Comparison of ENCODE assay signal across 1 cellular context in genomic region chr3:141368925-141369794, GRCh38.
TF ChIP-seq lines count a peak whose summit lies in the region.

No MANE protein-coding gene starts in this region.

TF ChIP-seq in K562, 482 proteins besides CTCF, POLR2A, EP300 and RAD21 (continued from another document and continues in another):
- TF ChIP-seq ZBTB40 (IDR thresholded peaks at IDR 0.05) (0 out of 2 replicates have a peak, but pooled peaks have one; percentile 17), ZBTB40 (CRISPR knock-in tag; IDR thresholded peaks at IDR 0.05) (no peak), SPI1 (IDR thresholded peaks at IDR 0.05; ENCODE audit: borderline replicate concordance, low read depth, low read length) (no peak), GTF2A2 (tag; IDR thresholded peaks at IDR 0.05) (peak; percentile 35; the same call in 1 of the 2 replicates), ZNF668 (CRISPR knock-in tag; IDR thresholded peaks at IDR 0.05) (peak; percentile 79), SIRT6 (IDR thresholded peaks at IDR 0.05; ENCODE audit: low read depth, low read length) (no peak), ASH1L (IDR thresholded peaks at IDR 0.05; ENCODE audit: borderline replicate concordance, low read depth, partially characterized antibody) (peak; percentile 4), NBN (IDR thresholded peaks at IDR 0.05; ENCODE audit: low read depth) (0 out of 2 replicates have a peak, but pooled peaks have one; percentile 13), CREB1 (IDR thresholded peaks at IDR 0.05) (0 out of 2 replicates have a peak, but pooled peaks have one; percentile 15), CREB1 (CRISPR knock-in tag; IDR thresholded peaks at IDR 0.05) (no peak), ZBED1 (IDR thresholded peaks at IDR 0.05) (no peak), RB1 (IDR thresholded peaks at IDR 0.05; ENCODE audit: low read depth) (no peak), ZBTB26 (CRISPR knock-in tag; IDR thresholded peaks at IDR 0.05) (no peak), LARP7 (IDR thresholded peaks at IDR 0.05) (0 out of 2 replicates have a peak, but pooled peaks have one; percentile 23), ZNF316 (IDR thresholded peaks at IDR 0.05) (peak; percentile 97), MAFK (IDR thresholded peaks at IDR 0.05; ENCODE audit: low read length) (peak; percentile 84), TEAD1 (CRISPR knock-in tag; IDR thresholded peaks at IDR 0.05) (0 out of 4 replicates have a peak, but pooled peaks of 1 of the 2 experiments have one; percentile 4), VEZF1 (CRISPR knock-in tag; IDR thresholded peaks at IDR 0.05) (peak; percentile 41), GABPA (tag; conservative IDR thresholded peaks at IDR 0.05; ENCODE audit: low read depth) (no peak), ZNF766 (CRISPR knock-in tag; conservative IDR thresholded peaks at IDR 0.05) (0 out of 2 replicates have a peak, but pooled peaks have one; percentile 11), ZNF592 (IDR thresholded peaks at IDR 0.05) (peak; percentile 34), NFE2 (IDR thresholded peaks at IDR 0.05; ENCODE audit: low read depth) (peak; percentile 77), GTF2E2 (tag; IDR thresholded peaks at IDR 0.05) (peak; percentile 22; the same call in 1 of the 2 replicates), XRCC5 (IDR thresholded peaks at IDR 0.05; ENCODE audit: low read depth, low read length) (0 out of 2 replicates have a peak, but pooled peaks have one; percentile 11), ZKSCAN8 (CRISPR knock-in tag; IDR thresholded peaks at IDR 0.05) (peak; percentile 68; the same call in 1 of the 2 replicates), CBX8 (IDR thresholded peaks at IDR 0.05; ENCODE audit: borderline replicate concordance, extremely low read depth, low read depth, low read length, poor library complexity, severe bottlenecking) (no peak), CREM (IDR thresholded peaks at IDR 0.05; ENCODE audit: low read depth) (0 out of 2 replicates have a peak, but pooled peaks have one; percentile 21), ZNF311 (CRISPR knock-in tag; IDR thresholded peaks at IDR 0.05) (0 out of 2 replicates have a peak, but pooled peaks have one; percentile 1), MAFG (tag; conservative IDR thresholded peaks at IDR 0.05) (peak; percentile 83), FOXA3 (CRISPR knock-in tag; conservative IDR thresholded peaks at IDR 0.05 in 1 of 2, IDR thresholded peaks at IDR 0.05 in 1 of 2) (0 out of 4 replicates have a peak, but pooled peaks of 1 of the 2 experiments have one; percentile 3), MAFF (IDR thresholded peaks at IDR 0.05; ENCODE audit: low read length) (peak; percentile 87), KHSRP (IDR thresholded peaks at IDR 0.05) (0 out of 2 replicates have a peak, but pooled peaks have one; percentile 12), ZNF589 (CRISPR knock-in tag; IDR thresholded peaks at IDR 0.05; ENCODE audit: low read depth) (0 out of 2 replicates have a peak, but pooled peaks have one; percentile 52), ELK3 (CRISPR knock-in tag; IDR thresholded peaks at IDR 0.05) (no peak)
- TF ChIP-seq, protein P1, sequence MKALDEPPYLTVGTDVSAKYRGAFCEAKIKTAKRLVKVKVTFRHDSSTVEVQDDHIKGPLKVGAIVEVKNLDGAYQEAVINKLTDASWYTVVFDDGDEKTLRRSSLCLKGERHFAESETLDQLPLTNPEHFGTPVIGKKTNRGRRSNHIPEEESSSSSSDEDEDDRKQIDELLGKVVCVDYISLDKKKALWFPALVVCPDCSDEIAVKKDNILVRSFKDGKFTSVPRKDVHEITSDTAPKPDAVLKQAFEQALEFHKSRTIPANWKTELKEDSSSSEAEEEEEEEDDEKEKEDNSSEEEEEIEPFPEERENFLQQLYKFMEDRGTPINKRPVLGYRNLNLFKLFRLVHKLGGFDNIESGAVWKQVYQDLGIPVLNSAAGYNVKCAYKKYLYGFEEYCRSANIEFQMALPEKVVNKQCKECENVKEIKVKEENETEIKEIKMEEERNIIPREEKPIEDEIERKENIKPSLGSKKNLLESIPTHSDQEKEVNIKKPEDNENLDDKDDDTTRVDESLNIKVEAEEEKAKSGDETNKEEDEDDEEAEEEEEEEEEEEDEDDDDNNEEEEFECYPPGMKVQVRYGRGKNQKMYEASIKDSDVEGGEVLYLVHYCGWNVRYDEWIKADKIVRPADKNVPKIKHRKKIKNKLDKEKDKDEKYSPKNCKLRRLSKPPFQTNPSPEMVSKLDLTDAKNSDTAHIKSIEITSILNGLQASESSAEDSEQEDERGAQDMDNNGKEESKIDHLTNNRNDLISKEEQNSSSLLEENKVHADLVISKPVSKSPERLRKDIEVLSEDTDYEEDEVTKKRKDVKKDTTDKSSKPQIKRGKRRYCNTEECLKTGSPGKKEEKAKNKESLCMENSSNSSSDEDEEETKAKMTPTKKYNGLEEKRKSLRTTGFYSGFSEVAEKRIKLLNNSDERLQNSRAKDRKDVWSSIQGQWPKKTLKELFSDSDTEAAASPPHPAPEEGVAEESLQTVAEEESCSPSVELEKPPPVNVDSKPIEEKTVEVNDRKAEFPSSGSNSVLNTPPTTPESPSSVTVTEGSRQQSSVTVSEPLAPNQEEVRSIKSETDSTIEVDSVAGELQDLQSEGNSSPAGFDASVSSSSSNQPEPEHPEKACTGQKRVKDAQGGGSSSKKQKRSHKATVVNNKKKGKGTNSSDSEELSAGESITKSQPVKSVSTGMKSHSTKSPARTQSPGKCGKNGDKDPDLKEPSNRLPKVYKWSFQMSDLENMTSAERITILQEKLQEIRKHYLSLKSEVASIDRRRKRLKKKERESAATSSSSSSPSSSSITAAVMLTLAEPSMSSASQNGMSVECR (CRISPR knock-in tag; IDR thresholded peaks at IDR 0.05): 0 out of 2 replicates have a peak, but pooled peaks have one; percentile 48
- TF ChIP-seq, protein P2, sequence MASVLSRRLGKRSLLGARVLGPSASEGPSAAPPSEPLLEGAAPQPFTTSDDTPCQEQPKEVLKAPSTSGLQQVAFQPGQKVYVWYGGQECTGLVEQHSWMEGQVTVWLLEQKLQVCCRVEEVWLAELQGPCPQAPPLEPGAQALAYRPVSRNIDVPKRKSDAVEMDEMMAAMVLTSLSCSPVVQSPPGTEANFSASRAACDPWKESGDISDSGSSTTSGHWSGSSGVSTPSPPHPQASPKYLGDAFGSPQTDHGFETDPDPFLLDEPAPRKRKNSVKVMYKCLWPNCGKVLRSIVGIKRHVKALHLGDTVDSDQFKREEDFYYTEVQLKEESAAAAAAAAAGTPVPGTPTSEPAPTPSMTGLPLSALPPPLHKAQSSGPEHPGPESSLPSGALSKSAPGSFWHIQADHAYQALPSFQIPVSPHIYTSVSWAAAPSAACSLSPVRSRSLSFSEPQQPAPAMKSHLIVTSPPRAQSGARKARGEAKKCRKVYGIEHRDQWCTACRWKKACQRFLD (CRISPR knock-in tag; IDR thresholded peaks at IDR 0.05): no peak; the same call in 1 of the 2 replicates
